ENCODE assay signal across 8 cellular contexts in genomic region chr20:32972181-32973076, GRCh38. TPM values are rescaled to one million over a fixed set of nuclear protein-coding genes. Genes with fewer than 3 reads are reported as not detected.
DNase-seq lines count a peak whose midpoint lies in the region; ATAC-seq and TF ChIP-seq lines count a peak whose summit lies in the region.

No MANE protein-coding gene starts in this region.

- H2AFZ ChIP-seq in OCI-LY3 (ENCODE audit: low read depth, low read length), result no peak overlapping the region

- H3K4me1 ChIP-seq in OCI-LY3 (ENCODE audit: low read length) (peaks cover 52% of the 10 kb centered on the region), mesendoderm (ENCODE audit: control insufficient read depth, low read depth, low read length) (peaks cover 28% of the 10 kb centered on the region), suprapubic skin (no peaks in the 10 kb centered on the region)

- DNase-seq in GM13977 (ENCODE audit: low spot score), result peak; percentile 85
- peak; percentile 66 for DNase-seq in activated T-helper 1 cell treated with Interleukin-2 at 50 U/mL for 16 hours (ENCODE audit: low read depth)
- peak; percentile 69 for DNase-seq in mesendoderm
- DNase-seq in suprapubic skin (ENCODE audit: low spot score in 2 of 2), result peak; percentile 46 to 67
- DNase-seq in NCI-H146 (lab: John Stamatoyannopoulos, UW), result no peak
- no peak for DNase-seq in MCF 10A (ENCODE audit: unreplicated experiment)

- H4K20me1 ChIP-seq in OCI-LY3 (ENCODE audit: insufficient read depth, low read length), result no peaks in the 10 kb centered on the region

- no peaks in the 10 kb centered on the region for H3K36me3 Mint-ChIP-seq in MCF 10A (ENCODE audit: insufficient read depth, unreplicated experiment)

- CTCF ChIA-PET in MCF 10A (lab: Yijun Ruan, JAX), result no interaction called here

- H2BK5ac ChIP-seq in mesendoderm (ENCODE audit: low read length), result peak overlapping the region; percentile 100

- TF ChIP-seq EP300 in suprapubic skin (IDR thresholded peaks at IDR 0.05), result no peak

- no CpG with 5 or more reads among the region's 13 CpGs for WGBS in mesendoderm (ENCODE audit: extremely low coverage, insufficient coverage, low lambda C conversion rate)
- 71% methylated on average over 8 of the region's 13 CpGs for WGBS in suprapubic skin

- no peaks in the 10 kb centered on the region for H3K4me1 Mint-ChIP-seq in MCF 10A (ENCODE audit: insufficient read depth, unreplicated experiment)

- POLR2A ChIA-PET in MCF 10A (lab: Yijun Ruan, JAX), result no interaction called here

- peak; percentile 86 for ATAC-seq in HG02678 (IDR thresholded peaks at IDR 0.05; ENCODE audit: unreplicated experiment)

- H4K5ac ChIP-seq in mesendoderm (ENCODE audit: low read length), result peak overlapping the region; percentile 26

- H2BK15ac ChIP-seq in mesendoderm (replicated peaks; ENCODE audit: low read depth), result peak overlapping the region; percentile 9

- TF ChIP-seq CTCF in GM13977 (IDR thresholded peaks at IDR 0.05; ENCODE audit: extremely low read depth, insufficient read depth, missing control alignments), result no peak
- TF ChIP-seq CTCF in OCI-LY3 (IDR thresholded peaks at IDR 0.05; ENCODE audit: low read depth, low read length), result no peak
- no peak for TF ChIP-seq CTCF in suprapubic skin (IDR thresholded peaks at IDR 0.05)
- no peak for TF ChIP-seq CTCF in MCF 10A (IDR thresholded peaks at IDR 0.05; ENCODE audit: unreplicated experiment)

- no TSS peak for BruUV-seq in MCF 10A (replicated peaks; lab: Mats Ljungman, UMichigan)

- no peaks in the 10 kb centered on the region for H3K79me2 ChIP-seq in OCI-LY3 (ENCODE audit: low read length)
- H3K79me2 ChIP-seq in mesendoderm (ENCODE audit: control insufficient read depth, insufficient read depth, low read length), result no peaks in the 10 kb centered on the region

- H3K9me3 ChIP-seq in OCI-LY3 (ENCODE audit: insufficient read depth, low read length) (peaks cover 7% of the 10 kb centered on the region), suprapubic skin (no peaks in the 10 kb centered on the region)

- H3K4me2 ChIP-seq in OCI-LY3 (ENCODE audit: low read length) (peak overlapping the region; percentile 93), mesendoderm (ENCODE audit: low read length) (no peak overlapping the region)

- H3K27ac ChIP-seq in OCI-LY3 (ENCODE audit: low read length), result peak overlapping the region; percentile 98
- peak overlapping the region; percentile 92 for H3K27ac ChIP-seq in mesendoderm (ENCODE audit: low read depth, low read length)
- peak overlapping the region; percentile 28 for H3K27ac ChIP-seq in suprapubic skin

- peak overlapping the region; percentile 92 for H2BK120ac ChIP-seq in mesendoderm (ENCODE audit: low read depth, low read length)

- H3K4me3 ChIP-seq in OCI-LY3 (ENCODE audit: low read length) (peak overlapping the region; percentile 73), mesendoderm (ENCODE audit: low read length) (no peak overlapping the region), suprapubic skin (no peak overlapping the region)

- in situ Hi-C loops in GM13977 (cut with MboI; ENCODE audit: low pct_unique_long_range_greater_than_20kb, low sequenced_read_pairs, unreplicated experiment), result no loop called here

- no peaks in the 10 kb centered on the region for H3K79me1 ChIP-seq in mesendoderm (ENCODE audit: low read length)

- H3K4ac ChIP-seq in mesendoderm (ENCODE audit: low read depth, low read length), result peak overlapping the region; percentile 44

- H3K27me3 ChIP-seq in OCI-LY3 (ENCODE audit: low read depth, low read length) (no peaks in the 10 kb centered on the region), mesendoderm (ENCODE audit: insufficient read depth, low read length, poor library complexity) (no peaks in the 10 kb centered on the region), suprapubic skin (no peaks in the 10 kb centered on the region)

- peak overlapping the region; percentile 98 for H2AK5ac ChIP-seq in mesendoderm (ENCODE audit: low read length)

- H3K27ac Mint-ChIP-seq in MCF 10A (ENCODE audit: low read depth, unreplicated experiment), result no peak overlapping the region

- H3K18ac ChIP-seq in mesendoderm (ENCODE audit: low read length), result peak overlapping the region; percentile 11

- intact Hi-C loops in MCF 10A (cut with micrococcal nuclease), result no loop called here

- peaks cover 7% of the 10 kb centered on the region for H3K9me3 Mint-ChIP-seq in MCF 10A (ENCODE audit: unreplicated experiment)

- peaks cover 11% of the 10 kb centered on the region for H3K27me3 Mint-ChIP-seq in MCF 10A (ENCODE audit: insufficient read depth, unreplicated experiment)

- H3K56ac ChIP-seq in mesendoderm (ENCODE audit: low read length), result peak overlapping the region; percentile 89

- no peak overlapping the region for H3K23ac ChIP-seq in mesendoderm (ENCODE audit: low read length)

- no peak overlapping the region for H4K8ac ChIP-seq in mesendoderm (ENCODE audit: low read depth, low read length)

- H3K4me3 Mint-ChIP-seq in MCF 10A (ENCODE audit: unreplicated experiment), result no peak overlapping the region

- H3K36me3 ChIP-seq in OCI-LY3 (replicated peaks; ENCODE audit: low read depth, low read length) (no peaks in the 10 kb centered on the region), mesendoderm (ENCODE audit: control insufficient read depth, insufficient read depth, low read length) (no peaks in the 10 kb centered on the region), suprapubic skin (no peaks in the 10 kb centered on the region)

- peak overlapping the region; percentile 90 for H3K9ac ChIP-seq in OCI-LY3 (ENCODE audit: low read length)
- H3K9ac ChIP-seq in mesendoderm (ENCODE audit: low read length), result peak overlapping the region; percentile 14

- no peak for TF ChIP-seq POLR2A in suprapubic skin (IDR thresholded peaks at IDR 0.05)

RNA-seq across cellular contexts. Expression of gene SUN5, which starts 31.8 kb away (rescaled TPM):
- polyA plus RNA-seq in mesendoderm (2013, experiment 1 of 2), result not detected
- not detected for polyA plus RNA-seq in mesendoderm (2013, experiment 2 of 2)
- not detected for total RNA-seq in suprapubic skin
- not detected in 2 replicates for total RNA-seq in MCF 10A (2022)

RNA-seq across cellular contexts. Expression of gene BPIFB2, which starts 35.1 kb away (rescaled TPM):
- polyA plus RNA-seq in mesendoderm (2013, experiment 1 of 2), result 0.10 TPM
- 0.11 TPM for polyA plus RNA-seq in mesendoderm (2013, experiment 2 of 2)
- total RNA-seq in suprapubic skin (not detected), MCF 10A (2022) (not detected in 2 replicates)

RNA-seq across cellular contexts. Expression of gene BPIFB6, which starts 59.0 kb away (rescaled TPM):
- not detected for polyA plus RNA-seq in mesendoderm (2013, experiment 1 of 2)
- not detected for polyA plus RNA-seq in mesendoderm (2013, experiment 2 of 2)
- not detected for total RNA-seq in suprapubic skin
- not detected in 2 replicates for total RNA-seq in MCF 10A (2022)

Comparison
In these comparisons a context has a peak if more than half of its experiments do, and no peak if none do; other contexts are left out.
1. DNase-seq: peak in GM13977 (single experiment), activated T-helper 1 cell treated with Interleukin-2 at 50 U/mL for 16 hours (single experiment), mesendoderm (single experiment) and suprapubic skin (2 of 2); none in NCI-H146 (single experiment) and MCF 10A (single experiment).
2. H3K27ac ChIP-seq: peak in every context shown above with its lines; median percentile 98 in OCI-LY3; 92 in mesendoderm; 28 in suprapubic skin.